In genomic region chr17:21289175-21289901, GRCh38 we compare ENCODE assay signal across 12 cellular contexts. TPM values are rescaled to one million over a fixed set of nuclear protein-coding genes. Genes with fewer than 3 reads are reported as not detected.
DNase-seq lines count a peak whose midpoint lies in the region; ATAC-seq and TF ChIP-seq lines count a peak whose summit lies in the region.
"Had no signal": no experiment of that assay in that cellular context is flagged by ENCODE, and none has a peak within 500 bp of the region (broad histone marks: within the 10 kb centered on the region; RNA-seq: fewer than 3 reads in every experiment).

No MANE protein-coding gene starts in this region.

- H3K4me3 ChIP-seq in trophoblast cell (ENCODE audit: low read depth, low read length): no peak overlapping the region
- H3K4me3 ChIP-seq: mucosa of descending colon had no signal

- H3K36me3 Mint-ChIP-seq in CD4-positive, alpha-beta T cell (ENCODE audit: low read depth): peaks cover 16% of the 10 kb centered on the region
- peaks cover 62% of the 10 kb centered on the region for H3K36me3 Mint-ChIP-seq in dendritic cell treated with granulocyte-macrophage colony-stimulating factor and Interleukin-4, amounts not matched to agents 40 ng/mL and 50 ng/mL, for 4 days (ENCODE audit: low read depth)

- peaks cover 9% of the 10 kb centered on the region for H3K79me1 ChIP-seq in trophoblast cell (ENCODE audit: low read length)

- no peak for TF ChIP-seq CTCF in CD4-positive, alpha-beta T cell (IDR thresholded peaks at IDR 0.05)

- no peak overlapping the region for H2AFZ ChIP-seq in trophoblast cell (ENCODE audit: insufficient read depth, low read length, poor library complexity)

- peak overlapping the region; percentile 87 for H3K27ac ChIP-seq in CD4-positive, alpha-beta T cell (ENCODE audit: low read depth, low read length)
- H3K27ac ChIP-seq in KOPT-K1 (ENCODE audit: low read depth, low read length, poor library complexity, severe bottlenecking) (peak overlapping the region; percentile 86), trophoblast cell (ENCODE audit: low read depth, low read length) (no peak overlapping the region)
- H3K27ac ChIP-seq: WERI-Rb-1 had no signal

- no peak overlapping the region for H2AK5ac ChIP-seq in trophoblast cell (ENCODE audit: low read length)

- peak overlapping the region; percentile 98 for H3K27ac Mint-ChIP-seq in CD4-positive, alpha-beta T cell
- H3K27ac Mint-ChIP-seq in dendritic cell treated with granulocyte-macrophage colony-stimulating factor and Interleukin-4, amounts not matched to agents 40 ng/mL and 50 ng/mL, for 4 days: peak overlapping the region; percentile 98

- H3K9me3 ChIP-seq in CD4-positive, alpha-beta T cell (ENCODE audit: control insufficient read depth, low read length): no peaks in the 10 kb centered on the region
- H3K9me3 ChIP-seq in KOPT-K1 (ENCODE audit: insufficient read depth, low read length, poor library complexity, severe bottlenecking) (no peaks in the 10 kb centered on the region), trophoblast cell (ENCODE audit: insufficient read depth, low read depth, low read length) (peaks cover 11% of the 10 kb centered on the region)

- CTCF ChIA-PET in CD4-positive, alpha-beta T cell (lab: Charles Lee): interaction anchor here (2.6 kb wide), 1 partner anchor 10 kb away, joined by 16 read pairs; no protein-coding TSS in a partner anchor

- no peaks in the 10 kb centered on the region for H3K9me3 Mint-ChIP-seq in CD4-positive, alpha-beta T cell
- no peaks in the 10 kb centered on the region for H3K9me3 Mint-ChIP-seq in dendritic cell treated with granulocyte-macrophage colony-stimulating factor and Interleukin-4, amounts not matched to agents 40 ng/mL and 50 ng/mL, for 4 days

- H2BK12ac ChIP-seq in trophoblast cell (ENCODE audit: low read length): no peak overlapping the region

- H4K91ac ChIP-seq in trophoblast cell (ENCODE audit: low read depth, low read length): no peak overlapping the region

- H4K12ac ChIP-seq in trophoblast cell (ENCODE audit: low read depth, low read length): no peak overlapping the region

- H2BK5ac ChIP-seq in trophoblast cell (ENCODE audit: low read depth, low read length, poor library complexity): no peak overlapping the region

- H2BK120ac ChIP-seq in trophoblast cell (ENCODE audit: insufficient read depth, low read length, poor library complexity): no peak overlapping the region

- no peak overlapping the region for H3K9ac ChIP-seq in trophoblast cell (ENCODE audit: low read length)

- no peak overlapping the region for H3K4me3 Mint-ChIP-seq in CD4-positive, alpha-beta T cell
- no peak overlapping the region for H3K4me3 Mint-ChIP-seq in dendritic cell treated with granulocyte-macrophage colony-stimulating factor and Interleukin-4, amounts not matched to agents 40 ng/mL and 50 ng/mL, for 4 days

- H3K23ac ChIP-seq in trophoblast cell (ENCODE audit: low read length): no peak overlapping the region

- H3K36me3 ChIP-seq in KOPT-K1 (ENCODE audit: insufficient read depth, low read length) (no peaks in the 10 kb centered on the region), trophoblast cell (ENCODE audit: control insufficient read depth in 1 of 2, insufficient read depth in 2 of 2, low read length in 2 of 2) (peaks cover 4 to 9% of the 10 kb centered on the region in 2 experiments)
- H3K36me3 ChIP-seq: brain microvascular endothelial cell, WERI-Rb-1 had no signal

- H3K4me1 Mint-ChIP-seq in CD4-positive, alpha-beta T cell (ENCODE audit: low read depth): peaks cover 57% of the 10 kb centered on the region
- peaks cover 57% of the 10 kb centered on the region for H3K4me1 Mint-ChIP-seq in dendritic cell treated with granulocyte-macrophage colony-stimulating factor and Interleukin-4, amounts not matched to agents 40 ng/mL and 50 ng/mL, for 4 days (ENCODE audit: low read depth)

- no CpG with 5 or more reads among the region's 11 CpGs for WGBS in trophoblast cell (ENCODE audit: extremely low coverage, insufficient coverage, insufficient read length)

- H3K18ac ChIP-seq in trophoblast cell (ENCODE audit: low read length): no peak overlapping the region

- H4K8ac ChIP-seq in trophoblast cell (ENCODE audit: low read depth, low read length): no peak overlapping the region

- H3K4me2 ChIP-seq in trophoblast cell (ENCODE audit: low read length): no peak overlapping the region

- peaks cover 13 to 24% of the 10 kb centered on the region in 2 experiments for H3K4me1 ChIP-seq in trophoblast cell (ENCODE audit: control insufficient read depth in 1 of 2, insufficient read depth in 2 of 2, low read length in 2 of 2)

- no peak overlapping the region for H3K14ac ChIP-seq in trophoblast cell (ENCODE audit: low read length)

- peaks cover 8% of the 10 kb centered on the region for H3K27me3 Mint-ChIP-seq in CD4-positive, alpha-beta T cell
- peaks cover 6% of the 10 kb centered on the region for H3K27me3 Mint-ChIP-seq in dendritic cell treated with granulocyte-macrophage colony-stimulating factor and Interleukin-4, amounts not matched to agents 40 ng/mL and 50 ng/mL, for 4 days

- intact Hi-C loops in CD4-positive, alpha-beta T cell (cut with DNase I, micrococcal nuclease): loop anchor here (5.0 to 10.0 kb wide), 3 partner anchors 37 to 1135 kb away; partner anchors contain the start of genes NATD1 (in 1 of the 2) and USP22 (in 1 of the 2)
- intact Hi-C loops in dendritic cell treated with granulocyte-macrophage colony-stimulating factor and Interleukin-4, amounts not matched to agents 40 ng/mL and 50 ng/mL, for 4 days (cut with micrococcal nuclease): loop anchor here (5.0 kb wide), 1 partner anchor 77 kb away; the partner anchor contains the start of gene TMEM11

- no peak for ATAC-seq in CD4-positive, alpha-beta T cell (ENCODE audit: poor library complexity)
- no peak for ATAC-seq in activated CD4-positive, CD25-positive, alpha-beta regulatory T cell treated with anti-CD3 and anti-CD28 coated beads, Interleukin-2, amount 50 U/mL, for 24 hours
- no peak for ATAC-seq in HG03460 (IDR thresholded peaks at IDR 0.05; ENCODE audit: unreplicated experiment)
- ATAC-seq: mucosa of descending colon had no signal

- POLR2A ChIA-PET in CD4-positive, alpha-beta T cell (lab: Charles Lee): no interaction called here

- H3K4ac ChIP-seq in trophoblast cell (ENCODE audit: low read depth, low read length): peak overlapping the region; percentile 8

- H3K27me3 ChIP-seq in CD4-positive, alpha-beta T cell (ENCODE audit: control insufficient read depth, insufficient read depth, low read length): no peaks in the 10 kb centered on the region
- H3K27me3 ChIP-seq in trophoblast cell (ENCODE audit: insufficient read depth, low read length): no peaks in the 10 kb centered on the region
- H3K27me3 ChIP-seq: brain microvascular endothelial cell had no signal

- H3K79me2 ChIP-seq in trophoblast cell (ENCODE audit: control insufficient read depth, insufficient read depth, low read length, poor library complexity): peaks cover 13% of the 10 kb centered on the region

- DNase-seq in CD4-positive, alpha-beta T cell: no peak
- no peak for DNase-seq in trophoblast cell
- DNase-seq in COLO829 (ENCODE audit: low spot score): no peak
- no peak for DNase-seq in NCI-H82 treated with DMSO at 0.1 percent for 48 hours (lab: John Stamatoyannopoulos, UW; ENCODE audit: unreplicated experiment)
- DNase-seq: brain microvascular endothelial cell, NCI-H748 treated with DMSO at 0.1 percent for 48 hours, WERI-Rb-1 had no signal

RNA-seq across cellular contexts. Expression of gene MAP2K3, which starts 4.8 kb away (rescaled TPM):
- 10 to 100 TPM; 36.8 to 38.5 TPM for total RNA-seq in CD4-positive, alpha-beta T cell
- polyA plus RNA-seq in trophoblast cell (2013): 23.0 and 23.8 TPM in 2 replicates

RNA-seq across cellular contexts. Expression of gene NATD1, which starts 36.1 kb away (rescaled TPM):
- 1 to 10 TPM; 5.9 to 6.1 TPM for total RNA-seq in CD4-positive, alpha-beta T cell
- 30.2 and 32.0 TPM in 2 replicates for polyA plus RNA-seq in trophoblast cell (2013)
